ENCODE assay signal across 1 cellular context in the genomic region with DNA sequence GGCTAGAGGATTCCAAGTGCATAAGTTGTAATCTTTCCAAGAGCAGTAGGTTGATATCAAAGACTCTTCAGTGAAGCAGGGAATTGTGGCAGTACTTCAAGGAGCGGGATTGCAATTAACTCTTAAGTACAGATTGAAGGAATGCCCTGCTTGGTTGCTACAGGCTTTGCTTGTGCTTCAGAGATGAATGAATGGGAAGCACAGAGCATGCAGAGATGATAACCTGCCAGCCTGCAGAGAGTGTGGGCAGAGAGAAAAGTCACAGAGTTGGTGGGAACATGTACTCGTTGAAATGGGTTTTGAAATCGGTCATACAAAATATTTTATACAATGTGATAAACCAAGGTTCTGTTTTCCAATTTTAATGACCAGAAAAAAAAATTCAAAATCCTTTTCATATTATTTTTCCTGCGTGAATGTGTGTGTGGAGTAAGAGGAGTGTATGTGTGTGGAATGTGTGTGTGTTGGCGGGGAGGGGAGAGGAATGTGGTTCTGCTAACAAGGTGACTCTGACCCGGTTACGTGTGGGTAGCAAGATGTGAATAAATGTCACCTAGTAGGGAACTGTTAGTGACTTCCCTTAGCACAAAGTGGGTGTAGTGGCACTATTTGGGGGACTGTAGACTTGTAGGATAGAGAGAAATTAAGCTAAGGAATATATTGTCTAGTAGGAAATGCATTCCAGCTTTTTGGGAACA.
TF ChIP-seq lines count a peak whose summit lies in the region.

No MANE protein-coding gene starts in this region.

TF ChIP-seq in GM23338, 12 proteins besides CTCF, POLR2A, EP300 and RAD21 (continued from another document):
- TF ChIP-seq, protein P1, sequence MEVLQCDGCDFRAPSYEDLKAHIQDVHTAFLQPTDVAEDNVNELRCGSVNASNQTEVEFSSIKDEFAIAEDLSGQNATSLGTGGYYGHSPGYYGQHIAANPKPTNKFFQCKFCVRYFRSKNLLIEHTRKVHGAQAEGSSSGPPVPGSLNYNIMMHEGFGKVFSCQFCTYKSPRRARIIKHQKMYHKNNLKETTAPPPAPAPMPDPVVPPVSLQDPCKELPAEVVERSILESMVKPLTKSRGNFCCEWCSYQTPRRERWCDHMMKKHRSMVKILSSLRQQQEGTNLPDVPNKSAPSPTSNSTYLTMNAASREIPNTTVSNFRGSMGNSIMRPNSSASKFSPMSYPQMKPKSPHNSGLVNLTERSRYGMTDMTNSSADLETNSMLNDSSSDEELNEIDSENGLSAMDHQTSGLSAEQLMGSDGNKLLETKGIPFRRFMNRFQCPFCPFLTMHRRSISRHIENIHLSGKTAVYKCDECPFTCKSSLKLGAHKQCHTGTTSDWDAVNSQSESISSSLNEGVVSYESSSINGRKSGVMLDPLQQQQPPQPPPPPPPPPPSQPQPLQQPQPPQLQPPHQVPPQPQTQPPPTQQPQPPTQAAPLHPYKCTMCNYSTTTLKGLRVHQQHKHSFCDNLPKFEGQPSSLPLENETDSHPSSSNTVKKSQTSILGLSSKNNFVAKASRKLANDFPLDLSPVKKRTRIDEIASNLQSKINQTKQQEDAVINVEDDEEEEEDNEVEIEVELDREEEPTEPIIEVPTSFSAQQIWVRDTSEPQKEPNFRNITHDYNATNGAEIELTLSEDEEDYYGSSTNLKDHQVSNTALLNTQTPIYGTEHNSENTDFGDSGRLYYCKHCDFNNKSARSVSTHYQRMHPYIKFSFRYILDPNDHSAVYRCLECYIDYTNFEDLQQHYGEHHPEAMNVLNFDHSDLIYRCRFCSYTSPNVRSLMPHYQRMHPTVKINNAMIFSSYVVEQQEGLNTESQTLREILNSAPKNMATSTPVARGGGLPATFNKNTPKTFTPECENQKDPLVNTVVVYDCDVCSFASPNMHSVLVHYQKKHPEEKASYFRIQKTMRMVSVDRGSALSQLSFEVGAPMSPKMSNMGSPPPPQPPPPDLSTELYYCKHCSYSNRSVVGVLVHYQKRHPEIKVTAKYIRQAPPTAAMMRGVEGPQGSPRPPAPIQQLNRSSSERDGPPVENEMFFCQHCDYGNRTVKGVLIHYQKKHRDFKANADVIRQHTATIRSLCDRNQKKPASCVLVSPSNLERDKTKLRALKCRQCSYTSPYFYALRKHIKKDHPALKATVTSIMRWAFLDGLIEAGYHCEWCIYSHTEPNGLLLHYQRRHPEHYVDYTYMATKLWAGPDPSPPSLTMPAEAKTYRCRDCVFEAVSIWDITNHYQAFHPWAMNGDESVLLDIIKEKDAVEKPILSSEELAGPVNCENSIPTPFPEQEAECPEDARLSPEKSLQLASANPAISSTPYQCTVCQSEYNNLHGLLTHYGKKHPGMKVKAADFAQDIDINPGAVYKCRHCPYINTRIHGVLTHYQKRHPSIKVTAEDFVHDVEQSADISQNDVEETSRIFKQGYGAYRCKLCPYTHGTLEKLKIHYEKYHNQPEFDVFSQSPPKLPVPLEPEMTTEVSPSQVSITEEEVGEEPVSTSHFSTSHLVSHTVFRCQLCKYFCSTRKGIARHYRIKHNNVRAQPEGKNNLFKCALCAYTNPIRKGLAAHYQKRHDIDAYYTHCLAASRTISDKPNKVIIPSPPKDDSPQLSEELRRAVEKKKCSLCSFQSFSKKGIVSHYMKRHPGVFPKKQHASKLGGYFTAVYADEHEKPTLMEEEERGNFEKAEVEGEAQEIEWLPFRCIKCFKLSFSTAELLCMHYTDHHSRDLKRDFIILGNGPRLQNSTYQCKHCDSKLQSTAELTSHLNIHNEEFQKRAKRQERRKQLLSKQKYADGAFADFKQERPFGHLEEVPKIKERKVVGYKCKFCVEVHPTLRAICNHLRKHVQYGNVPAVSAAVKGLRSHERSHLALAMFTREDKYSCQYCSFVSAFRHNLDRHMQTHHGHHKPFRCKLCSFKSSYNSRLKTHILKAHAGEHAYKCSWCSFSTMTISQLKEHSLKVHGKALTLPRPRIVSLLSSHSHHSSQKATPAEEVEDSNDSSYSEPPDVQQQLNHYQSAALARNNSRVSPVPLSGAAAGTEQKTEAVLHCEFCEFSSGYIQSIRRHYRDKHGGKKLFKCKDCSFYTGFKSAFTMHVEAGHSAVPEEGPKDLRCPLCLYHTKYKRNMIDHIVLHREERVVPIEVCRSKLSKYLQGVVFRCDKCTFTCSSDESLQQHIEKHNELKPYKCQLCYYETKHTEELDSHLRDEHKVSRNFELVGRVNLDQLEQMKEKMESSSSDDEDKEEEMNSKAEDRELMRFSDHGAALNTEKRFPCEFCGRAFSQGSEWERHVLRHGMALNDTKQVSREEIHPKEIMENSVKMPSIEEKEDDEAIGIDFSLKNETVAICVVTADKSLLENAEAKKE (CRISPR knock-in tag; IDR thresholded peaks at IDR 0.05), result no peak
TF ChIP-seq in GM23338: peak in this region for 0.
